17 cellular contexts compared by ENCODE assay signal in the genomic region with DNA sequence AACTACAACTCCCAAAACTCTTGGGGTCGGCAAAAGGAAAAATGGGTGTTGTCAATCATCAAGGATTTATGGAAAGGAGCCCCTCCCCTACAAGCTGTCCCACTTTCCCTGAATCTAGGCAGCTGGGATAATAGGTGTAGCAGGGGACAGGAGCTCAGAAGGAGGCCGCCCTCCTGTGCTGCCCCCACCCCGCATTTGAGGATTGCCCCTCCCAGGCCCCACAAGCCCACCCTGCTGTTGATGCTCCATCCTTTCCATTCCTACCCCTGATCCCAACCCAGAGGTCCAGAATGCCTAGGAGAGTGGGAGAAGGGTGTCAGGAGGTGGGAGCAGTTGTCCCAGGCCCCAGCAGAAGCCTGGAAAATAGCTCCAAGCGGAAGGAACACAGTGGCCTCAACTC. TPM values are rescaled to one million over a fixed set of nuclear protein-coding genes. Genes with fewer than 3 reads are reported as not detected.
A peak's percentile ranks its signal among the peaks of the same experiment; 100 is the strongest.
DNase-seq lines count a peak whose midpoint lies in the region; ATAC-seq lines count a peak whose summit lies in the region.
"Had no signal": no experiment of that assay in that cellular context is flagged by ENCODE, and none has a peak within 500 bp of the region (broad histone marks: within the 10 kb centered on the region; RNA-seq: fewer than 3 reads in every experiment).

No MANE protein-coding gene starts in this region.

- ATAC-seq in stimulated activated naive CD8-positive, alpha-beta T cell treated with anti-CD3 and anti-CD28 coated beads, Interleukin-15, Interleukin-2, amounts not matched to agents 100 U/mL and 50 U/mL, for 24 hours: no peak
- ATAC-seq in T-cell (replicated peaks in 1 of 4) (no peak), GM21786 (IDR thresholded peaks at IDR 0.05; ENCODE audit: unreplicated experiment) (no peak)
- ATAC-seq: activated naive CD4-positive, alpha-beta T cell treated with anti-CD3 and anti-CD28 coated beads, Interleukin-2, amount 50 U/mL, for 72 hours; stimulated activated naive CD8-positive, alpha-beta T cell treated with anti-CD3 and anti-CD28 coated beads, Interleukin-15, amount 100 ng/mL, for 72 hours had no signal

- POLR2A ChIA-PET in T-cell (lab: Charles Lee): interaction anchor here in 1 of 2 donors (0.6 kb wide), 1 partner anchor 54 kb away, joined by 3 read pairs; no protein-coding TSS in a partner anchor

- H3K27ac Mint-ChIP-seq in stimulated activated naive CD8-positive, alpha-beta T cell treated with anti-CD3 and anti-CD28 coated beads, Interleukin-15, Interleukin-2, amounts not matched to agents 100 ng/mL and 50 ng/mL, for 24 hours: peak overlapping the region; percentile 98
- H3K27ac Mint-ChIP-seq in T-cell (peak overlapping the region; percentile 39 to 43), immature natural killer cell (peak overlapping the region in 4 of 6 donors; percentile 43 to 99 (median 98))

- H3K9me3 Mint-ChIP-seq in stimulated activated naive CD8-positive, alpha-beta T cell treated with anti-CD3 and anti-CD28 coated beads, Interleukin-15, Interleukin-2, amounts not matched to agents 100 ng/mL and 50 ng/mL, for 24 hours: no peaks in the 10 kb centered on the region
- H3K9me3 Mint-ChIP-seq in T-cell: peaks cover 0 to 3% (median 0%) of the 10 kb centered on the region in 3 donors
- no peaks in the 10 kb centered on the region for H3K9me3 Mint-ChIP-seq in immature natural killer cell
- H3K9me3 Mint-ChIP-seq: activated naive CD4-positive, alpha-beta T cell treated with anti-CD3 and anti-CD28 coated beads, Interleukin-2, amount 50 U/mL, for 72 hours; stimulated activated naive CD8-positive, alpha-beta T cell treated with anti-CD3 and anti-CD28 coated beads, Interleukin-15, amount 100 ng/mL, for 72 hours had no signal

- CTCF ChIA-PET in T-cell (lab: Charles Lee): interaction anchor here in 1 of 2 donors (1.5 kb wide), 1 partner anchor 17 kb away, joined by 3 read pairs; no protein-coding TSS in a partner anchor

- no peak overlapping the region for H3K4me3 Mint-ChIP-seq in stimulated activated naive CD8-positive, alpha-beta T cell treated with anti-CD3 and anti-CD28 coated beads, Interleukin-15, Interleukin-2, amounts not matched to agents 100 ng/mL and 50 ng/mL, for 24 hours
- H3K4me3 Mint-ChIP-seq in T-cell (no peak overlapping the region), immature natural killer cell (peak overlapping the region in 1 of 5 donors; percentile 18)
- H3K4me3 Mint-ChIP-seq: B cell had no signal

- H3K27me3 Mint-ChIP-seq in stimulated activated naive CD8-positive, alpha-beta T cell treated with anti-CD3 and anti-CD28 coated beads, Interleukin-15, Interleukin-2, amounts not matched to agents 100 ng/mL and 50 ng/mL, for 24 hours: no peaks in the 10 kb centered on the region
- H3K27me3 Mint-ChIP-seq in T-cell: no peaks in the 10 kb centered on the region
- peaks cover 3 to 9% (median 6%) of the 10 kb centered on the region in 3 donors for H3K27me3 Mint-ChIP-seq in immature natural killer cell (ENCODE audit: low read depth in 3 of 3)
- H3K27me3 Mint-ChIP-seq: B cell; stimulated activated naive CD8-positive, alpha-beta T cell treated with anti-CD3 and anti-CD28 coated beads, Interleukin-15, amount 100 ng/mL, for 72 hours had no signal

- H3K4me1 Mint-ChIP-seq in stimulated activated naive CD8-positive, alpha-beta T cell treated with anti-CD3 and anti-CD28 coated beads, Interleukin-15, Interleukin-2, amounts not matched to agents 100 ng/mL and 50 ng/mL, for 24 hours (ENCODE audit: low read depth): peaks cover 70% of the 10 kb centered on the region
- peaks cover 59 to 62% (median 59%) of the 10 kb centered on the region in 3 donors for H3K4me1 Mint-ChIP-seq in T-cell
- H3K4me1 Mint-ChIP-seq in immature natural killer cell: peaks cover 45 to 48% of the 10 kb centered on the region in 2 donors

- DNase-seq in stimulated activated naive CD8-positive, alpha-beta T cell treated with anti-CD3 and anti-CD28 coated beads, Interleukin-15, Interleukin-2, amounts not matched to agents 100 U/mL and 50 U/mL, for 24 hours: no peak
- DNase-seq in T-cell (no peak), immature natural killer cell (no peak), amygdala (lab: John Stamatoyannopoulos, UW) (no peak), NCI-H526 treated with DMSO at 0.1 percent for 48 hours (lab: John Stamatoyannopoulos, UW) (no peak), NCI-H774 (lab: John Stamatoyannopoulos, UW) (no peak)
- DNase-seq: DND-41; foreskin melanocyte; NCI-H1048; NCI-H2171; nucleus accumbens; SHP77 treated with DMSO at 0.1 percent for 48 hours; stimulated activated naive CD8-positive, alpha-beta T cell treated with anti-CD3 and anti-CD28 coated beads, Interleukin-15, amount 100 ng/mL, for 72 hours had no signal

- H3K36me3 Mint-ChIP-seq in stimulated activated naive CD8-positive, alpha-beta T cell treated with anti-CD3 and anti-CD28 coated beads, Interleukin-15, Interleukin-2, amounts not matched to agents 100 ng/mL and 50 ng/mL, for 24 hours (ENCODE audit: low read depth): peaks cover 69% of the 10 kb centered on the region
- H3K36me3 Mint-ChIP-seq in T-cell (peaks cover 33% of the 10 kb centered on the region), immature natural killer cell (peaks cover 3 to 7% (median 6%) of the 10 kb centered on the region in 3 donors)

RNA-seq across cellular contexts. Expression of a gene that starts 1.9 kb away (rescaled TPM):
- total RNA-seq in T-cell: 10 to 100 TPM; 23.8 to 66.6 (median 52.6) TPM
- 100 to 1,000 TPM in 1 of 3 donors, 10 to 100 TPM in 2; 75.4 to 126 (median 88.2) TPM for polyA plus RNA-seq in immature natural killer cell

RNA-seq across cellular contexts. Expression of a gene that starts 8.7 kb away (rescaled TPM):
- total RNA-seq in T-cell: 100 to 1,000 TPM in 2 of 5 donors, 10 to 100 TPM in 3; 72.9 to 108 (median 90.3) TPM
- polyA plus RNA-seq in immature natural killer cell: 10 to 100 TPM; 27.5 to 35.4 (median 32.4) TPM

RNA-seq across cellular contexts. Expression of a gene that starts 14.2 kb away (rescaled TPM):
- total RNA-seq in T-cell: 10 to 100 TPM; 35.3 to 63.7 (median 44.3) TPM
- 10 to 100 TPM in 2 of 3 donors, 1 to 10 TPM in 1; 9.3 to 34.1 (median 15.8) TPM for polyA plus RNA-seq in immature natural killer cell

RNA-seq across cellular contexts. Expression of a gene that starts 14.5 kb away (rescaled TPM):
- 10 to 100 TPM; 13.0 to 36.1 (median 32.3) TPM for total RNA-seq in T-cell
- 1 to 10 TPM; 4.1 to 6.3 (median 4.4) TPM for polyA plus RNA-seq in immature natural killer cell

RNA-seq across cellular contexts. Expression of a gene that starts 24.5 kb away (rescaled TPM):
- 10 to 100 TPM; 55.3 to 67.7 (median 65.4) TPM for total RNA-seq in T-cell
- 10 to 100 TPM; 25.9 to 55.6 (median 32.8) TPM for polyA plus RNA-seq in immature natural killer cell

Comparison
In these comparisons a context has a peak if more than half of its experiments do, and no peak if none do; other contexts are left out.
1. H3K27ac Mint-ChIP-seq: peak in every context shown above with its lines; median percentile 98 in immature natural killer cell; 98 in stimulated activated naive CD8-positive, alpha-beta T cell treated with anti-CD3 and anti-CD28 coated beads, Interleukin-15, Interleukin-2, amounts not matched to agents 100 ng/mL and 50 ng/mL, for 24 hours; 41 in T-cell.